ENCODE assay signal across 1 cellular context in genomic region chr12:45730116-45730841, GRCh38.
TF ChIP-seq lines count a peak whose summit lies in the region.

No MANE protein-coding gene starts in this region.

TF ChIP-seq in HepG2, 621 proteins besides CTCF, POLR2A, EP300 and RAD21 (continued from another document and continues in another):
- TF ChIP-seq MAZ (IDR thresholded peaks at IDR 0.05; ENCODE audit: borderline replicate concordance, low read depth, low read length): no peak
- TF ChIP-seq MAZ (CRISPR knock-in tag; IDR thresholded peaks at IDR 0.05; ENCODE audit: low read depth): peak; percentile 47
- TF ChIP-seq GABPA (IDR thresholded peaks at IDR 0.05; ENCODE audit: low read depth, low read length): no peak
- TF ChIP-seq GABPA (CRISPR knock-in tag; IDR thresholded peaks at IDR 0.05; ENCODE audit: low read depth): 0 out of 2 replicates have a peak, but pooled peaks have one; percentile 6
- no peak for TF ChIP-seq MED13 (CRISPR knock-in tag; IDR thresholded peaks at IDR 0.05)
- TF ChIP-seq ZSCAN29 (CRISPR knock-in tag; conservative IDR thresholded peaks at IDR 0.05): no peak
- no peak for TF ChIP-seq ZNF329 (CRISPR knock-in tag; IDR thresholded peaks at IDR 0.05; ENCODE audit: low read depth)
- TF ChIP-seq GMEB2 (CRISPR knock-in tag; IDR thresholded peaks at IDR 0.05; ENCODE audit: low read depth): no peak
- no peak for TF ChIP-seq MXD1 (CRISPR knock-in tag; IDR thresholded peaks at IDR 0.05)
- TF ChIP-seq GABPB1 (CRISPR knock-in tag; IDR thresholded peaks at IDR 0.05): no peak
- TF ChIP-seq YY1 (IDR thresholded peaks at IDR 0.05; ENCODE audit: insufficient read depth, insufficient replicate concordance, low read depth, low read length): peak; percentile 45
- no peak for TF ChIP-seq ZBTB25 (CRISPR knock-in tag; IDR thresholded peaks at IDR 0.05)
- no peak for TF ChIP-seq SETDB1 (CRISPR knock-in tag; IDR thresholded peaks at IDR 0.05; ENCODE audit: borderline replicate concordance)
- no peak for TF ChIP-seq ERF (CRISPR knock-in tag; IDR thresholded peaks at IDR 0.05)
- TF ChIP-seq ZNF7 (CRISPR knock-in tag; IDR thresholded peaks at IDR 0.05): no peak
- no peak for TF ChIP-seq ZNF546 (CRISPR knock-in tag; conservative IDR thresholded peaks at IDR 0.05)
- no peak for TF ChIP-seq SUZ12 (IDR thresholded peaks at IDR 0.05; ENCODE audit: low read depth, low read length)
- no peak for TF ChIP-seq TOPORS (CRISPR knock-in tag; IDR thresholded peaks at IDR 0.05)
- no peak for TF ChIP-seq BCLAF1 (IDR thresholded peaks at IDR 0.05)
- no peak for TF ChIP-seq STAG1 (CRISPR knock-in tag; IDR thresholded peaks at IDR 0.05)
- no peak for TF ChIP-seq FLYWCH1 (CRISPR knock-in tag; IDR thresholded peaks at IDR 0.05)
- no peak for TF ChIP-seq ZNF773 (CRISPR knock-in tag; IDR thresholded peaks at IDR 0.05; ENCODE audit: borderline replicate concordance)
- 0 out of 2 replicates have a peak, but pooled peaks have one; percentile 19 for TF ChIP-seq ZBTB38 (CRISPR knock-in tag; IDR thresholded peaks at IDR 0.05)
- TF ChIP-seq PRDM4 (CRISPR knock-in tag; IDR thresholded peaks at IDR 0.05; ENCODE audit: borderline replicate concordance): no peak
- TF ChIP-seq ZNF180 (CRISPR knock-in tag; IDR thresholded peaks at IDR 0.05; ENCODE audit: borderline replicate concordance, low read depth): no peak
- TF ChIP-seq TIGD3 (CRISPR knock-in tag; IDR thresholded peaks at IDR 0.05; ENCODE audit: borderline replicate concordance): no peak
- peak; percentile 35; the same call in 1 of the 2 replicates for TF ChIP-seq RBFOX2 (IDR thresholded peaks at IDR 0.05; ENCODE audit: low read depth, low read length)
- 0 out of 2 replicates have a peak, but pooled peaks have one; percentile 39 for TF ChIP-seq AKNA (CRISPR knock-in tag; IDR thresholded peaks at IDR 0.05; ENCODE audit: borderline replicate concordance)
- TF ChIP-seq MTERF4 (CRISPR knock-in tag; IDR thresholded peaks at IDR 0.05): no peak
- no peak for TF ChIP-seq IRX3 (CRISPR knock-in tag; IDR thresholded peaks at IDR 0.05; ENCODE audit: borderline replicate concordance, low read depth)
- no peak for TF ChIP-seq ZNF609 (CRISPR knock-in tag; IDR thresholded peaks at IDR 0.05; ENCODE audit: borderline replicate concordance)
- TF ChIP-seq ATF4 (CRISPR knock-in tag; IDR thresholded peaks at IDR 0.05): no peak; a peak in 1 of 4 replicates
- TF ChIP-seq MIXL1 (CRISPR knock-in tag; IDR thresholded peaks at IDR 0.05): 0 out of 2 replicates have a peak, but pooled peaks have one; percentile 13
- no peak for TF ChIP-seq ZNF205 (CRISPR knock-in tag; IDR thresholded peaks at IDR 0.05)
- TF ChIP-seq PRPF4 (IDR thresholded peaks at IDR 0.05; ENCODE audit: low read depth, low read length, poor library complexity, severe bottlenecking): no peak
- TF ChIP-seq ZNF737 (CRISPR knock-in tag; IDR thresholded peaks at IDR 0.05; ENCODE audit: borderline replicate concordance): no peak
- TF ChIP-seq SIN3B (IDR thresholded peaks at IDR 0.05; ENCODE audit: low read length): no peak; the same call in 1 of the 2 replicates
